In genomic region chr1:153774036-153774435, GRCh38 we compare ENCODE assay signal across 12 cellular contexts. TPM values are rescaled to one million over a fixed set of nuclear protein-coding genes. Genes with fewer than 3 reads are reported as not detected.
DNase-seq lines count a peak whose midpoint lies in the region; ATAC-seq and TF ChIP-seq lines count a peak whose summit lies in the region.
"Had no signal": no experiment of that assay in that cellular context is flagged by ENCODE, and none has a peak within 500 bp of the region (broad histone marks: within the 10 kb centered on the region; RNA-seq: fewer than 3 reads in every experiment).

No MANE protein-coding gene starts in this region.

- no peak for ATAC-seq in thoracic aorta (ENCODE audit: insufficient number of reproducible peaks, low FRiP score, low read depth)
- ATAC-seq: foreskin keratinocyte had no signal

- peaks cover 35 to 62% of the 10 kb centered on the region in 2 donors for H3K4me1 ChIP-seq in thoracic aorta (ENCODE audit: control insufficient read depth in 1 of 2, low read depth in 2 of 2)

- no peak overlapping the region for H3K4me3 ChIP-seq in thoracic aorta

- no peak for TF ChIP-seq POLR2A in erythroblast (IDR thresholded peaks at IDR 0.05; ENCODE audit: low read length)

- TF ChIP-seq CTCF in mesothelial cell of epicardium (IDR thresholded peaks at IDR 0.05; ENCODE audit: unreplicated experiment) (no peak), thoracic aorta (IDR thresholded peaks at IDR 0.05) (no peak)

- H3K4me1 Mint-ChIP-seq in activated T-cell treated with anti-CD3 and anti-CD28 coated beads, Interleukin-2, amount 50 U/mL, for 24 hours (ENCODE audit: low read depth): peaks cover 28% of the 10 kb centered on the region
- peaks cover 25% of the 10 kb centered on the region for H3K4me1 Mint-ChIP-seq in activated T-helper 1 cell treated with anti-CD3 and anti-CD28 coated beads, Interleukin-12 subunit alpha, Interleukin-12 subunit beta, Interleukin-2, Interleukin-4 antibody, amounts not matched to agents 30 ng/mL and 10 ng/mL and 1 ng/mL, durations not matched to agents 14 hours and 24 hours and 36 hours (ENCODE audit: low read depth)
- peaks cover 21% of the 10 kb centered on the region for H3K4me1 Mint-ChIP-seq in mesothelial cell of epicardium

- H3K9me3 ChIP-seq in thoracic aorta: no peaks in the 10 kb centered on the region

- peaks cover 47% of the 10 kb centered on the region for H3K36me3 Mint-ChIP-seq in activated T-cell treated with anti-CD3 and anti-CD28 coated beads, Interleukin-2, amount 50 U/mL, for 24 hours (ENCODE audit: low read depth)
- H3K36me3 Mint-ChIP-seq in activated T-helper 1 cell treated with anti-CD3 and anti-CD28 coated beads, Interleukin-12 subunit alpha, Interleukin-12 subunit beta, Interleukin-2, Interleukin-4 antibody, amounts not matched to agents 30 ng/mL and 10 ng/mL and 1 ng/mL, durations not matched to agents 14 hours and 24 hours and 36 hours (ENCODE audit: low read depth): peaks cover 25% of the 10 kb centered on the region
- H3K36me3 Mint-ChIP-seq in mesothelial cell of epicardium: peaks cover 10% of the 10 kb centered on the region

- intact Hi-C loops in activated T-helper 1 cell treated with anti-CD3 and anti-CD28 coated beads, Interleukin-12 subunit alpha, Interleukin-12 subunit beta, Interleukin-2, Interleukin-4 antibody, amounts not matched to agents 30 ng/mL and 10 ng/mL and 1 ng/mL, durations not matched to agents 14 hours and 24 hours and 36 hours (cut with micrococcal nuclease): no loop called here

- no peaks in the 10 kb centered on the region for H3K9me3 Mint-ChIP-seq in activated T-cell treated with anti-CD3 and anti-CD28 coated beads, Interleukin-2, amount 50 U/mL, for 24 hours
- no peaks in the 10 kb centered on the region for H3K9me3 Mint-ChIP-seq in activated T-helper 1 cell treated with anti-CD3 and anti-CD28 coated beads, Interleukin-12 subunit alpha, Interleukin-12 subunit beta, Interleukin-2, Interleukin-4 antibody, amounts not matched to agents 30 ng/mL and 10 ng/mL and 1 ng/mL, durations not matched to agents 14 hours and 24 hours and 36 hours
- H3K9me3 Mint-ChIP-seq in mesothelial cell of epicardium: no peaks in the 10 kb centered on the region

- no peaks in the 10 kb centered on the region for H3K27me3 ChIP-seq in thoracic aorta (replicated peaks; ENCODE audit: insufficient read depth)
- H3K27me3 ChIP-seq: foreskin keratinocyte had no signal

- H3K27ac ChIP-seq in thoracic aorta: peak overlapping the region; percentile 83 to 91
- H3K27ac ChIP-seq: foreskin keratinocyte, SK-N-MC had no signal

- H3K27me3 Mint-ChIP-seq in activated T-cell treated with anti-CD3 and anti-CD28 coated beads, Interleukin-2, amount 50 U/mL, for 24 hours: no peaks in the 10 kb centered on the region
- H3K27me3 Mint-ChIP-seq in activated T-helper 1 cell treated with anti-CD3 and anti-CD28 coated beads, Interleukin-12 subunit alpha, Interleukin-12 subunit beta, Interleukin-2, Interleukin-4 antibody, amounts not matched to agents 30 ng/mL and 10 ng/mL and 1 ng/mL, durations not matched to agents 14 hours and 24 hours and 36 hours (ENCODE audit: insufficient read depth): no peaks in the 10 kb centered on the region
- no peaks in the 10 kb centered on the region for H3K27me3 Mint-ChIP-seq in mesothelial cell of epicardium (ENCODE audit: low read depth)

- H3K36me3 ChIP-seq in thoracic aorta: peaks cover 32% of the 10 kb centered on the region

- no peak for DNase-seq in activated T-cell treated with anti-CD3 and anti-CD28 coated beads, Interleukin-2, amount 50 U/mL, for 24 hours
- no peak for DNase-seq in activated T-cell treated with anti-CD3 and anti-CD28 coated beads, Interleukin-2, amount 50 U/mL, for 48 hours
- no peak for DNase-seq in activated T-helper 1 cell treated with anti-CD3 and anti-CD28 coated beads, Interleukin-12 subunit alpha, Interleukin-12 subunit beta, Interleukin-2, Interleukin-4 antibody, amounts not matched to agents 30 ng/mL and 10 ng/mL and 1 ng/mL, durations not matched to agents 14 hours and 24 hours and 36 hours (ENCODE audit: low spot score)
- DNase-seq in mesothelial cell of epicardium (ENCODE audit: low spot score in 2 of 2, unreplicated experiment in 2 of 2): no peak
- DNase-seq in thoracic aorta (ENCODE audit: low spot score): no peak
- no peak for DNase-seq in erythroblast (lab: John Stamatoyannopoulos, UW)
- no peak for DNase-seq in DMS153 treated with DMSO at 0.1 percent for 48 hours (lab: John Stamatoyannopoulos, UW; ENCODE audit: unreplicated experiment)
- no peak for DNase-seq in DMS 273 treated with DMSO at 0.1 percent for 48 hours (lab: John Stamatoyannopoulos, UW)
- DNase-seq: NCI-H524; stimulated activated naive CD4-positive, alpha-beta T cell treated with Interleukin-2 at 50 U/mL for 16 hours had no signal

- H3K27ac Mint-ChIP-seq in activated T-cell treated with anti-CD3 and anti-CD28 coated beads, Interleukin-2, amount 50 U/mL, for 24 hours: peak overlapping the region; percentile 24
- H3K27ac Mint-ChIP-seq in activated T-helper 1 cell treated with anti-CD3 and anti-CD28 coated beads, Interleukin-12 subunit alpha, Interleukin-12 subunit beta, Interleukin-2, Interleukin-4 antibody, amounts not matched to agents 30 ng/mL and 10 ng/mL and 1 ng/mL, durations not matched to agents 14 hours and 24 hours and 36 hours: no peak overlapping the region
- H3K27ac Mint-ChIP-seq in mesothelial cell of epicardium: peak overlapping the region; percentile 91

- H3K4me3 Mint-ChIP-seq in activated T-cell treated with anti-CD3 and anti-CD28 coated beads, Interleukin-2, amount 50 U/mL, for 24 hours: no peak overlapping the region
- peak overlapping the region; percentile 80 for H3K4me3 Mint-ChIP-seq in activated T-helper 1 cell treated with anti-CD3 and anti-CD28 coated beads, Interleukin-12 subunit alpha, Interleukin-12 subunit beta, Interleukin-2, Interleukin-4 antibody, amounts not matched to agents 30 ng/mL and 10 ng/mL and 1 ng/mL, durations not matched to agents 14 hours and 24 hours and 36 hours
- H3K4me3 Mint-ChIP-seq in mesothelial cell of epicardium: peak overlapping the region; percentile 78

RNA-seq across cellular contexts. Expression of gene SLC27A3, which starts 1.2 kb away (rescaled TPM):
- total RNA-seq in activated T-helper 1 cell treated with anti-CD3 and anti-CD28 coated beads, Interleukin-12 subunit alpha, Interleukin-12 subunit beta, Interleukin-2, Interleukin-4 antibody, amounts not matched to agents 30 ng/mL and 10 ng/mL and 1 ng/mL, durations not matched to agents 14 hours and 24 hours and 36 hours: 10.8 and 11.1 TPM in 2 replicates
- 28.5 to 32.1 TPM (median 29.7 TPM) in 3 replicates for total RNA-seq in mesothelial cell of epicardium
- 100 to 1,000 TPM in 1 of 2 donors, 10 to 100 TPM in 1; 71.7 to 116 TPM for total RNA-seq in thoracic aorta

RNA-seq across cellular contexts. Expression of gene INTS3, which starts 46.2 kb away (rescaled TPM):
- total RNA-seq in activated T-helper 1 cell treated with anti-CD3 and anti-CD28 coated beads, Interleukin-12 subunit alpha, Interleukin-12 subunit beta, Interleukin-2, Interleukin-4 antibody, amounts not matched to agents 30 ng/mL and 10 ng/mL and 1 ng/mL, durations not matched to agents 14 hours and 24 hours and 36 hours: 57.0 and 57.3 TPM in 2 replicates
- 117 to 120 TPM (median 117 TPM) in 3 replicates for total RNA-seq in mesothelial cell of epicardium
- 10 to 100 TPM; 63.8 to 68.8 TPM for total RNA-seq in thoracic aorta
